ENCODE assay signal across 1 cellular context in genomic region chr15:39701988-39702387, GRCh38.
TF ChIP-seq lines count a peak whose summit lies in the region.

No MANE protein-coding gene starts in this region.

TF ChIP-seq in K562, 482 proteins besides CTCF, POLR2A, EP300 and RAD21 (continued from another document):
- TF ChIP-seq NR2C2 (CRISPR knock-in tag; IDR thresholded peaks at IDR 0.05), result no peak
- 0 out of 2 replicates have a peak, but pooled peaks have one; percentile 23 for TF ChIP-seq NR2C2 (tag; IDR thresholded peaks at IDR 0.05)
- TF ChIP-seq ZNF592 (IDR thresholded peaks at IDR 0.05), result peak; percentile 64
- TF ChIP-seq TAF7 (tag; IDR thresholded peaks at IDR 0.05), result no peak
- TF ChIP-seq HMBOX1 (IDR thresholded peaks at IDR 0.05), result 0 out of 2 replicates have a peak, but pooled peaks have one; percentile 40
- TF ChIP-seq DMBX1 (CRISPR knock-in tag; IDR thresholded peaks at IDR 0.05; ENCODE audit: borderline replicate concordance), result peak; percentile 66; the same call in 1 of the 2 replicates
